ENCODE assay signal across 3 cellular contexts in the genomic region with DNA sequence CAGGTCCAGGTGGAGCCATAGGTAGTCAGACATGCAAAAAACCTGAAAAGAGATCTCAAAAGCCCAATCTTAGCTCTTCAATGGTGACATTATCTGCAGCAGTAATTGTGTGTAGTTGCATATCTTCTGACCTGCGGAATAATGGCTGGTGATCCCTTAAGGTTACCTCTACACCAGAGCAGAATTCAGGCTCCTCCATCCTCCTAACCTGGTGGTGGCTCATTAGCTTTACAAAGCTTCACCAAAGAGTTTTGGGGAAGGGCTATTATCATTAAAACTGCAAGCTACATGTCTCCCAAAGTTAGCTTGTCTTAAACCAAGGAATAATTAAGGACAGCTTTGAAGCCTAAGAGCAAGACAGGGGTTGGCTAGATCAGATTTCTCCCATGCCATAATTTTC.
TF ChIP-seq lines count a peak whose summit lies in the region.

No MANE protein-coding gene starts in this region.

TF ChIP-seq in GM23338, 12 proteins besides CTCF, POLR2A, EP300 and RAD21 (continued from another document):
- TF ChIP-seq, protein P1, sequence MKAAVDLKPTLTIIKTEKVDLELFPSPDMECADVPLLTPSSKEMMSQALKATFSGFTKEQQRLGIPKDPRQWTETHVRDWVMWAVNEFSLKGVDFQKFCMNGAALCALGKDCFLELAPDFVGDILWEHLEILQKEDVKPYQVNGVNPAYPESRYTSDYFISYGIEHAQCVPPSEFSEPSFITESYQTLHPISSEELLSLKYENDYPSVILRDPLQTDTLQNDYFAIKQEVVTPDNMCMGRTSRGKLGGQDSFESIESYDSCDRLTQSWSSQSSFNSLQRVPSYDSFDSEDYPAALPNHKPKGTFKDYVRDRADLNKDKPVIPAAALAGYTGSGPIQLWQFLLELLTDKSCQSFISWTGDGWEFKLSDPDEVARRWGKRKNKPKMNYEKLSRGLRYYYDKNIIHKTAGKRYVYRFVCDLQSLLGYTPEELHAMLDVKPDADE (IDR thresholded peaks at IDR 0.05): no peak
- TF ChIP-seq, protein P2, sequence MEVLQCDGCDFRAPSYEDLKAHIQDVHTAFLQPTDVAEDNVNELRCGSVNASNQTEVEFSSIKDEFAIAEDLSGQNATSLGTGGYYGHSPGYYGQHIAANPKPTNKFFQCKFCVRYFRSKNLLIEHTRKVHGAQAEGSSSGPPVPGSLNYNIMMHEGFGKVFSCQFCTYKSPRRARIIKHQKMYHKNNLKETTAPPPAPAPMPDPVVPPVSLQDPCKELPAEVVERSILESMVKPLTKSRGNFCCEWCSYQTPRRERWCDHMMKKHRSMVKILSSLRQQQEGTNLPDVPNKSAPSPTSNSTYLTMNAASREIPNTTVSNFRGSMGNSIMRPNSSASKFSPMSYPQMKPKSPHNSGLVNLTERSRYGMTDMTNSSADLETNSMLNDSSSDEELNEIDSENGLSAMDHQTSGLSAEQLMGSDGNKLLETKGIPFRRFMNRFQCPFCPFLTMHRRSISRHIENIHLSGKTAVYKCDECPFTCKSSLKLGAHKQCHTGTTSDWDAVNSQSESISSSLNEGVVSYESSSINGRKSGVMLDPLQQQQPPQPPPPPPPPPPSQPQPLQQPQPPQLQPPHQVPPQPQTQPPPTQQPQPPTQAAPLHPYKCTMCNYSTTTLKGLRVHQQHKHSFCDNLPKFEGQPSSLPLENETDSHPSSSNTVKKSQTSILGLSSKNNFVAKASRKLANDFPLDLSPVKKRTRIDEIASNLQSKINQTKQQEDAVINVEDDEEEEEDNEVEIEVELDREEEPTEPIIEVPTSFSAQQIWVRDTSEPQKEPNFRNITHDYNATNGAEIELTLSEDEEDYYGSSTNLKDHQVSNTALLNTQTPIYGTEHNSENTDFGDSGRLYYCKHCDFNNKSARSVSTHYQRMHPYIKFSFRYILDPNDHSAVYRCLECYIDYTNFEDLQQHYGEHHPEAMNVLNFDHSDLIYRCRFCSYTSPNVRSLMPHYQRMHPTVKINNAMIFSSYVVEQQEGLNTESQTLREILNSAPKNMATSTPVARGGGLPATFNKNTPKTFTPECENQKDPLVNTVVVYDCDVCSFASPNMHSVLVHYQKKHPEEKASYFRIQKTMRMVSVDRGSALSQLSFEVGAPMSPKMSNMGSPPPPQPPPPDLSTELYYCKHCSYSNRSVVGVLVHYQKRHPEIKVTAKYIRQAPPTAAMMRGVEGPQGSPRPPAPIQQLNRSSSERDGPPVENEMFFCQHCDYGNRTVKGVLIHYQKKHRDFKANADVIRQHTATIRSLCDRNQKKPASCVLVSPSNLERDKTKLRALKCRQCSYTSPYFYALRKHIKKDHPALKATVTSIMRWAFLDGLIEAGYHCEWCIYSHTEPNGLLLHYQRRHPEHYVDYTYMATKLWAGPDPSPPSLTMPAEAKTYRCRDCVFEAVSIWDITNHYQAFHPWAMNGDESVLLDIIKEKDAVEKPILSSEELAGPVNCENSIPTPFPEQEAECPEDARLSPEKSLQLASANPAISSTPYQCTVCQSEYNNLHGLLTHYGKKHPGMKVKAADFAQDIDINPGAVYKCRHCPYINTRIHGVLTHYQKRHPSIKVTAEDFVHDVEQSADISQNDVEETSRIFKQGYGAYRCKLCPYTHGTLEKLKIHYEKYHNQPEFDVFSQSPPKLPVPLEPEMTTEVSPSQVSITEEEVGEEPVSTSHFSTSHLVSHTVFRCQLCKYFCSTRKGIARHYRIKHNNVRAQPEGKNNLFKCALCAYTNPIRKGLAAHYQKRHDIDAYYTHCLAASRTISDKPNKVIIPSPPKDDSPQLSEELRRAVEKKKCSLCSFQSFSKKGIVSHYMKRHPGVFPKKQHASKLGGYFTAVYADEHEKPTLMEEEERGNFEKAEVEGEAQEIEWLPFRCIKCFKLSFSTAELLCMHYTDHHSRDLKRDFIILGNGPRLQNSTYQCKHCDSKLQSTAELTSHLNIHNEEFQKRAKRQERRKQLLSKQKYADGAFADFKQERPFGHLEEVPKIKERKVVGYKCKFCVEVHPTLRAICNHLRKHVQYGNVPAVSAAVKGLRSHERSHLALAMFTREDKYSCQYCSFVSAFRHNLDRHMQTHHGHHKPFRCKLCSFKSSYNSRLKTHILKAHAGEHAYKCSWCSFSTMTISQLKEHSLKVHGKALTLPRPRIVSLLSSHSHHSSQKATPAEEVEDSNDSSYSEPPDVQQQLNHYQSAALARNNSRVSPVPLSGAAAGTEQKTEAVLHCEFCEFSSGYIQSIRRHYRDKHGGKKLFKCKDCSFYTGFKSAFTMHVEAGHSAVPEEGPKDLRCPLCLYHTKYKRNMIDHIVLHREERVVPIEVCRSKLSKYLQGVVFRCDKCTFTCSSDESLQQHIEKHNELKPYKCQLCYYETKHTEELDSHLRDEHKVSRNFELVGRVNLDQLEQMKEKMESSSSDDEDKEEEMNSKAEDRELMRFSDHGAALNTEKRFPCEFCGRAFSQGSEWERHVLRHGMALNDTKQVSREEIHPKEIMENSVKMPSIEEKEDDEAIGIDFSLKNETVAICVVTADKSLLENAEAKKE (CRISPR knock-in tag; IDR thresholded peaks at IDR 0.05): peak; percentile 95
TF ChIP-seq in GM23338: peak in this region for 3.

TF ChIP-seq in WTC11, 78 proteins besides CTCF, POLR2A, EP300 and RAD21 (continued from another document):
- TF ChIP-seq, protein P3, sequence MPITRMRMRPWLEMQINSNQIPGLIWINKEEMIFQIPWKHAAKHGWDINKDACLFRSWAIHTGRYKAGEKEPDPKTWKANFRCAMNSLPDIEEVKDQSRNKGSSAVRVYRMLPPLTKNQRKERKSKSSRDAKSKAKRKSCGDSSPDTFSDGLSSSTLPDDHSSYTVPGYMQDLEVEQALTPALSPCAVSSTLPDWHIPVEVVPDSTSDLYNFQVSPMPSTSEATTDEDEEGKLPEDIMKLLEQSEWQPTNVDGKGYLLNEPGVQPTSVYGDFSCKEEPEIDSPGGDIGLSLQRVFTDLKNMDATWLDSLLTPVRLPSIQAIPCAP (CRISPR knock-in tag; IDR thresholded peaks at IDR 0.05): no peak
- TF ChIP-seq TP53 (CRISPR knock-in tag; IDR thresholded peaks at IDR 0.05): no peak
- no peak for TF ChIP-seq ATF1 (CRISPR knock-in tag; IDR thresholded peaks at IDR 0.05)

TF ChIP-seq in SK-N-SH treated with all-trans-retinoic acid at 6 μM for 48 hours, 23 proteins besides CTCF, POLR2A, EP300 and RAD21 (continued from another document):
- TF ChIP-seq, protein P4, sequence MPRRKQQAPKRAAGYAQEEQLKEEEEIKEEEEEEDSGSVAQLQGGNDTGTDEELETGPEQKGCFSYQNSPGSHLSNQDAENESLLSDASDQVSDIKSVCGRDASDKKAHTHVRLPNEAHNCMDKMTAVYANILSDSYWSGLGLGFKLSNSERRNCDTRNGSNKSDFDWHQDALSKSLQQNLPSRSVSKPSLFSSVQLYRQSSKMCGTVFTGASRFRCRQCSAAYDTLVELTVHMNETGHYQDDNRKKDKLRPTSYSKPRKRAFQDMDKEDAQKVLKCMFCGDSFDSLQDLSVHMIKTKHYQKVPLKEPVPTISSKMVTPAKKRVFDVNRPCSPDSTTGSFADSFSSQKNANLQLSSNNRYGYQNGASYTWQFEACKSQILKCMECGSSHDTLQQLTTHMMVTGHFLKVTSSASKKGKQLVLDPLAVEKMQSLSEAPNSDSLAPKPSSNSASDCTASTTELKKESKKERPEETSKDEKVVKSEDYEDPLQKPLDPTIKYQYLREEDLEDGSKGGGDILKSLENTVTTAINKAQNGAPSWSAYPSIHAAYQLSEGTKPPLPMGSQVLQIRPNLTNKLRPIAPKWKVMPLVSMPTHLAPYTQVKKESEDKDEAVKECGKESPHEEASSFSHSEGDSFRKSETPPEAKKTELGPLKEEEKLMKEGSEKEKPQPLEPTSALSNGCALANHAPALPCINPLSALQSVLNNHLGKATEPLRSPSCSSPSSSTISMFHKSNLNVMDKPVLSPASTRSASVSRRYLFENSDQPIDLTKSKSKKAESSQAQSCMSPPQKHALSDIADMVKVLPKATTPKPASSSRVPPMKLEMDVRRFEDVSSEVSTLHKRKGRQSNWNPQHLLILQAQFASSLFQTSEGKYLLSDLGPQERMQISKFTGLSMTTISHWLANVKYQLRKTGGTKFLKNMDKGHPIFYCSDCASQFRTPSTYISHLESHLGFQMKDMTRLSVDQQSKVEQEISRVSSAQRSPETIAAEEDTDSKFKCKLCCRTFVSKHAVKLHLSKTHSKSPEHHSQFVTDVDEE (CRISPR knock-in tag; IDR thresholded peaks at IDR 0.05): no peak
- TF ChIP-seq, protein P5, sequence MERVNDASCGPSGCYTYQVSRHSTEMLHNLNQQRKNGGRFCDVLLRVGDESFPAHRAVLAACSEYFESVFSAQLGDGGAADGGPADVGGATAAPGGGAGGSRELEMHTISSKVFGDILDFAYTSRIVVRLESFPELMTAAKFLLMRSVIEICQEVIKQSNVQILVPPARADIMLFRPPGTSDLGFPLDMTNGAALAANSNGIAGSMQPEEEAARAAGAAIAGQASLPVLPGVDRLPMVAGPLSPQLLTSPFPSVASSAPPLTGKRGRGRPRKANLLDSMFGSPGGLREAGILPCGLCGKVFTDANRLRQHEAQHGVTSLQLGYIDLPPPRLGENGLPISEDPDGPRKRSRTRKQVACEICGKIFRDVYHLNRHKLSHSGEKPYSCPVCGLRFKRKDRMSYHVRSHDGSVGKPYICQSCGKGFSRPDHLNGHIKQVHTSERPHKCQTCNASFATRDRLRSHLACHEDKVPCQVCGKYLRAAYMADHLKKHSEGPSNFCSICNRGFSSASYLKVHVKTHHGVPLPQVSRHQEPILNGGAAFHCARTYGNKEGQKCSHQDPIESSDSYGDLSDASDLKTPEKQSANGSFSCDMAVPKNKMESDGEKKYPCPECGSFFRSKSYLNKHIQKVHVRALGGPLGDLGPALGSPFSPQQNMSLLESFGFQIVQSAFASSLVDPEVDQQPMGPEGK (CRISPR knock-in tag; IDR thresholded peaks at IDR 0.05; ENCODE audit: borderline replicate concordance): no peak
- TF ChIP-seq OSR1 (CRISPR knock-in tag; IDR thresholded peaks at IDR 0.05) (no peak), GLIS3 (CRISPR knock-in tag; IDR thresholded peaks at IDR 0.05) (no peak), ZNF565 (CRISPR knock-in tag; conservative IDR thresholded peaks at IDR 0.05; ENCODE audit: low read depth) (no peak), ISL1 (CRISPR knock-in tag; IDR thresholded peaks at IDR 0.05) (no peak), ZFP3 (CRISPR knock-in tag; IDR thresholded peaks at IDR 0.05) (no peak)
- TF ChIP-seq, protein P6, sequence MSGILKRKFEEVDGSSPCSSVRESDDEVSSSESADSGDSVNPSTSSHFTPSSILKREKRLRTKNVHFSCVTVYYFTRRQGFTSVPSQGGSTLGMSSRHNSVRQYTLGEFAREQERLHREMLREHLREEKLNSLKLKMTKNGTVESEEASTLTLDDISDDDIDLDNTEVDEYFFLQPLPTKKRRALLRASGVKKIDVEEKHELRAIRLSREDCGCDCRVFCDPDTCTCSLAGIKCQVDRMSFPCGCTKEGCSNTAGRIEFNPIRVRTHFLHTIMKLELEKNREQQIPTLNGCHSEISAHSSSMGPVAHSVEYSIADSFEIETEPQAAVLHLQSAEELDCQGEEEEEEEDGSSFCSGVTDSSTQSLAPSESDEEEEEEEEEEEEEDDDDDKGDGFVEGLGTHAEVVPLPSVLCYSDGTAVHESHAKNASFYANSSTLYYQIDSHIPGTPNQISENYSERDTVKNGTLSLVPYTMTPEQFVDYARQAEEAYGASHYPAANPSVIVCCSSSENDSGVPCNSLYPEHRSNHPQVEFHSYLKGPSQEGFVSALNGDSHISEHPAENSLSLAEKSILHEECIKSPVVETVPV (CRISPR knock-in tag; IDR thresholded peaks at IDR 0.05): no peak
- TF ChIP-seq, protein P7, sequence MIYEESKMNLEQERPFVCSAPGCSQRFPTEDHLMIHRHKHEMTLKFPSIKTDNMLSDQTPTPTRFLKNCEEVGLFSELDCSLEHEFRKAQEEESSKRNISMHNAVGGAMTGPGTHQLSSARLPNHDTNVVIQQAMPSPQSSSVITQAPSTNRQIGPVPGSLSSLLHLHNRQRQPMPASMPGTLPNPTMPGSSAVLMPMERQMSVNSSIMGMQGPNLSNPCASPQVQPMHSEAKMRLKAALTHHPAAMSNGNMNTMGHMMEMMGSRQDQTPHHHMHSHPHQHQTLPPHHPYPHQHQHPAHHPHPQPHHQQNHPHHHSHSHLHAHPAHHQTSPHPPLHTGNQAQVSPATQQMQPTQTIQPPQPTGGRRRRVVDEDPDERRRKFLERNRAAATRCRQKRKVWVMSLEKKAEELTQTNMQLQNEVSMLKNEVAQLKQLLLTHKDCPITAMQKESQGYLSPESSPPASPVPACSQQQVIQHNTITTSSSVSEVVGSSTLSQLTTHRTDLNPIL (CRISPR knock-in tag; IDR thresholded peaks at IDR 0.05; ENCODE audit: low read depth): no peak
